ENCODE assay signal across 8 cellular contexts in genomic region chr1:201895913-201896807, GRCh38. TPM values are rescaled to one million over a fixed set of nuclear protein-coding genes. Genes with fewer than 3 reads are reported as not detected.
A peak's percentile ranks its signal among the peaks of the same experiment; 100 is the strongest.
DNase-seq lines count a peak whose midpoint lies in the region; ATAC-seq, FAIRE-seq and TF ChIP-seq lines count a peak whose summit lies in the region.

No MANE protein-coding gene starts in this region.

- H3K36me3 ChIP-seq in BLaER1 treated with 17β-estradiol and CSF1 and Interleukin-3, amounts not matched to agents 10 nM and 100 nM: no peaks in the 10 kb centered on the region
- no peaks in the 10 kb centered on the region for H3K36me3 ChIP-seq in OCI-LY1 (ENCODE audit: insufficient read depth, low read length)

- no peaks in the 10 kb centered on the region for H3K79me2 ChIP-seq in OCI-LY1 (ENCODE audit: insufficient read depth, low read length)

- no peak overlapping the region for H2AFZ ChIP-seq in OCI-LY1 (ENCODE audit: low read length)

- H3K4me1 ChIP-seq in BLaER1 treated with 17β-estradiol and CSF1 and Interleukin-3, amounts not matched to agents 10 nM and 100 nM: peaks cover 0 to 16% (median 8%) of the 10 kb centered on the region in 10 experiments; a peak in 12 of 20 replicates
- no peaks in the 10 kb centered on the region for H3K4me1 ChIP-seq in OCI-LY1 (ENCODE audit: insufficient read depth, low read length, severe bottlenecking)

- no peak overlapping the region for H3K9ac ChIP-seq in BLaER1 treated with 17β-estradiol and CSF1 and Interleukin-3, amounts not matched to agents 10 nM and 100 nM
- no peak overlapping the region for H3K9ac ChIP-seq in OCI-LY1 (ENCODE audit: low read length)

- no peaks in the 10 kb centered on the region for H3F3A ChIP-seq in OCI-LY1 (ENCODE audit: insufficient read depth, low read length)

- 0 out of 22 replicates have a peak, but pooled peaks cover 0 to 1% (median 0%) of the 10 kb centered on the region in 11 experiments for H3K27me3 ChIP-seq in BLaER1 treated with 17β-estradiol and CSF1 and Interleukin-3, amounts not matched to agents 10 nM and 100 nM
- H3K27me3 ChIP-seq in OCI-LY1 (ENCODE audit: insufficient read depth, low read length): no peaks in the 10 kb centered on the region; the same call in 1 of the 2 replicates

- DNase-seq in HTR-8/SVneo (ENCODE audit: insufficient read length, low spot score) (peak; percentile 94), endothelial cell (ENCODE audit: low spot score) (peak; percentile 86), middle frontal gyrus (ENCODE audit: extremely low spot score, low spot score) (peak; percentile 56)
- DNase-seq in activated CD8-positive, alpha-beta memory T cell treated with anti-CD3 and anti-CD28 coated beads, Interleukin-2, amount 10 ng/mL, durations not matched to agents 7 days and 5 days: peak; percentile 92
- peak; percentile 75 to 76 for DNase-seq in stimulated activated CD8-positive, alpha-beta memory T cell treated with anti-CD3 and anti-CD28 coated beads, Interleukin-15, amount 100 ng/mL, for 48 hours (ENCODE audit: low read depth in 2 of 2)

- no peaks in the 10 kb centered on the region for H3K9me2 ChIP-seq in OCI-LY1 (ENCODE audit: low read depth, low read length)

- H3K9me3 Mint-ChIP-seq in activated CD8-positive, alpha-beta memory T cell treated with anti-CD3 and anti-CD28 coated beads, Interleukin-2, amount 10 ng/mL, durations not matched to agents 7 days and 5 days (ENCODE audit: low read depth): no peaks in the 10 kb centered on the region
- no peaks in the 10 kb centered on the region for H3K9me3 Mint-ChIP-seq in endothelial cell (ENCODE audit: unreplicated experiment)

- peak overlapping the region; percentile 25 for H3K4me3 Mint-ChIP-seq in activated CD8-positive, alpha-beta memory T cell treated with anti-CD3 and anti-CD28 coated beads, Interleukin-2, amount 10 ng/mL, durations not matched to agents 7 days and 5 days
- H3K4me3 Mint-ChIP-seq in endothelial cell (ENCODE audit: unreplicated experiment): no peak overlapping the region

- no peaks in the 10 kb centered on the region for H3K9me3 ChIP-seq in BLaER1 treated with 17β-estradiol and CSF1 and Interleukin-3, amounts not matched to agents 10 nM and 100 nM (replicated peaks in 1 of 11)
- H3K9me3 ChIP-seq in OCI-LY1 (ENCODE audit: low read length): no peaks in the 10 kb centered on the region

- CTCF ChIA-PET in activated CD8-positive, alpha-beta memory T cell treated with anti-CD3 and anti-CD28 coated beads, Interleukin-2, amount 10 ng/mL, durations not matched to agents 7 days and 5 days (lab: Charles Lee): interaction anchor here (0.6 to 6.6 kb wide), 54 partner anchors 9 to 1531 kb away, joined by 3 to 157 read pairs (median 5); partner anchors contain the start of genes ELF3, LMOD1, RNPEP and TIMM17A

- H3K27ac Mint-ChIP-seq in activated CD8-positive, alpha-beta memory T cell treated with anti-CD3 and anti-CD28 coated beads, Interleukin-2, amount 10 ng/mL, durations not matched to agents 7 days and 5 days: peak overlapping the region; percentile 80
- no peak overlapping the region for H3K27ac Mint-ChIP-seq in endothelial cell (ENCODE audit: unreplicated experiment)

- peaks cover 12% of the 10 kb centered on the region for H3K4me1 Mint-ChIP-seq in activated CD8-positive, alpha-beta memory T cell treated with anti-CD3 and anti-CD28 coated beads, Interleukin-2, amount 10 ng/mL, durations not matched to agents 7 days and 5 days
- H3K4me1 Mint-ChIP-seq in endothelial cell (ENCODE audit: unreplicated experiment): peaks cover 3% of the 10 kb centered on the region

- peak; percentile 95 for FAIRE-seq in HTR-8/SVneo (lab: Jason Lieb, UNC)

- TF ChIP-seq CTCF in OCI-LY1 (IDR thresholded peaks at IDR 0.05; ENCODE audit: low read length): peak; percentile 97
- TF ChIP-seq CTCF in endothelial cell (IDR thresholded peaks at IDR 0.05; ENCODE audit: unreplicated experiment): peak; percentile 93

- no peaks in the 10 kb centered on the region; a peak in 1 of 22 replicates for H4K20me1 ChIP-seq in BLaER1 treated with 17β-estradiol and CSF1 and Interleukin-3, amounts not matched to agents 10 nM and 100 nM
- H4K20me1 ChIP-seq in OCI-LY1 (ENCODE audit: insufficient read depth, low read length): no peaks in the 10 kb centered on the region

- no peak overlapping the region for H3K4me3 ChIP-seq in BLaER1 treated with 17β-estradiol and CSF1 and Interleukin-3, amounts not matched to agents 10 nM and 100 nM
- H3K4me3 ChIP-seq in OCI-LY1 (ENCODE audit: low read depth, low read length, poor library complexity, severe bottlenecking): no peak overlapping the region

- no peak overlapping the region for H3K27ac ChIP-seq in BLaER1 treated with 17β-estradiol and CSF1 and Interleukin-3, amounts not matched to agents 10 nM and 100 nM
- no peak overlapping the region for H3K27ac ChIP-seq in OCI-LY1 (ENCODE audit: low read depth, low read length, poor library complexity, severe bottlenecking)

- no peaks in the 10 kb centered on the region for H3K36me3 Mint-ChIP-seq in activated CD8-positive, alpha-beta memory T cell treated with anti-CD3 and anti-CD28 coated beads, Interleukin-2, amount 10 ng/mL, durations not matched to agents 7 days and 5 days
- H3K36me3 Mint-ChIP-seq in endothelial cell (ENCODE audit: low read depth, unreplicated experiment): no peaks in the 10 kb centered on the region

- peak overlapping the region in 10 of 11 experiments; percentile 13 to 68 (median 37); a peak in 17 of 22 replicates for H3K4me2 ChIP-seq in BLaER1 treated with 17β-estradiol and CSF1 and Interleukin-3, amounts not matched to agents 10 nM and 100 nM
- H3K4me2 ChIP-seq in OCI-LY1 (ENCODE audit: low read length): peak overlapping the region; percentile 38

- peaks cover 19% of the 10 kb centered on the region for H3K27me3 Mint-ChIP-seq in activated CD8-positive, alpha-beta memory T cell treated with anti-CD3 and anti-CD28 coated beads, Interleukin-2, amount 10 ng/mL, durations not matched to agents 7 days and 5 days
- H3K27me3 Mint-ChIP-seq in endothelial cell (ENCODE audit: unreplicated experiment): peaks cover 14% of the 10 kb centered on the region

- ATAC-seq in GM19455 (IDR thresholded peaks at IDR 0.05; ENCODE audit: unreplicated experiment): peak; percentile 77
- peak; percentile 97 for ATAC-seq in activated CD8-positive, alpha-beta memory T cell treated with anti-CD3 and anti-CD28 coated beads, Interleukin-2, amount 10 ng/mL, durations not matched to agents 7 days and 5 days

RNA-seq across cellular contexts. Expression of gene SHISA4, which starts 7.5 kb away (rescaled TPM):
- total RNA-seq in activated CD8-positive, alpha-beta memory T cell treated with anti-CD3 and anti-CD28 coated beads, Interleukin-2, amount 10 ng/mL, durations not matched to agents 7 days and 5 days: under 1 TPM; 0.32 to 0.54 TPM
- 0.85 TPM for total RNA-seq in endothelial cell (ENCODE audit: unreplicated experiment)

RNA-seq across cellular contexts. Expression of gene LMOD1, which starts 50.2 kb away (rescaled TPM):
- total RNA-seq in activated CD8-positive, alpha-beta memory T cell treated with anti-CD3 and anti-CD28 coated beads, Interleukin-2, amount 10 ng/mL, durations not matched to agents 7 days and 5 days: not detected
- not detected for total RNA-seq in endothelial cell (ENCODE audit: unreplicated experiment)

RNA-seq across cellular contexts. Expression of gene TIMM17A, which starts 59.1 kb away (rescaled TPM):
- total RNA-seq in activated CD8-positive, alpha-beta memory T cell treated with anti-CD3 and anti-CD28 coated beads, Interleukin-2, amount 10 ng/mL, durations not matched to agents 7 days and 5 days: 10 to 100 TPM; 43.0 to 68.7 TPM
- 45.7 TPM for total RNA-seq in endothelial cell (ENCODE audit: unreplicated experiment)
